In genomic region chr2:168346725-168347477, GRCh38 we compare ENCODE assay signal across 8 cellular contexts.
DNase-seq lines count a peak whose midpoint lies in the region; ATAC-seq and TF ChIP-seq lines count a peak whose summit lies in the region.

No MANE protein-coding gene starts in this region.

- H3K27ac Mint-ChIP-seq in naive B cell: peak overlapping the region in 3 of 6 donors; percentile 41 to 74 (median 63)
- no peak overlapping the region for H3K27ac Mint-ChIP-seq in stimulated activated effector memory CD8-positive, alpha-beta T cell treated with anti-CD3 and anti-CD28 coated beads, Interleukin-12 subunit alpha, Interleukin-12 subunit beta, amount 100 ng/mL, for 72 hours

- peaks cover 0 to 8% (median 5%) of the 10 kb centered on the region in 3 donors for H3K27me3 Mint-ChIP-seq in naive B cell

- no peak for TF ChIP-seq EP300 in esophagus muscularis mucosa (IDR thresholded peaks at IDR 0.05)

- peak overlapping the region; percentile 51 to 62 (median 58) for H3K4me3 ChIP-seq in esophagus muscularis mucosa

- H3K9me3 ChIP-seq in esophagus muscularis mucosa: no peaks in the 10 kb centered on the region

- intact Hi-C loops in esophagus muscularis mucosa (cut with DNase I): loop anchor here (1.0 to 10.0 kb wide), 3 partner anchors 356 to 573 kb away; no protein-coding TSS in a partner anchor

- WGBS in esophagus muscularis mucosa: 12% methylated on average over 13 of the region's 13 CpGs

- H3K36me3 ChIP-seq in esophagus muscularis mucosa: no peaks in the 10 kb centered on the region

- TF ChIP-seq POLR2A in esophagus muscularis mucosa (IDR thresholded peaks at IDR 0.05; ENCODE audit: low read depth): no peak

- H3K4me1 ChIP-seq in esophagus muscularis mucosa: peaks cover 0 to 6% (median 5%) of the 10 kb centered on the region in 4 donors

- H3K27me3 ChIP-seq in esophagus muscularis mucosa: no peaks in the 10 kb centered on the region

- ATAC-seq in GM19351 (IDR thresholded peaks at IDR 0.05; ENCODE audit: unreplicated experiment) (peak; percentile 65), HG03575 (IDR thresholded peaks at IDR 0.05; ENCODE audit: extremely low read depth, insufficient number of reproducible peaks, low FRiP score, unreplicated experiment) (peak; percentile 67), naive B cell (ENCODE audit: low read depth in 2 of 2) (peak; percentile 67 to 69)
- ATAC-seq in stimulated activated effector memory CD8-positive, alpha-beta T cell treated with anti-CD3 and anti-CD28 coated beads, Interleukin-12 subunit alpha, Interleukin-12 subunit beta, amount 100 ng/mL, for 72 hours: peak; percentile 83

- peak overlapping the region; percentile 52 to 95 (median 85) for H3K4me3 Mint-ChIP-seq in naive B cell
- H3K4me3 Mint-ChIP-seq in stimulated activated effector memory CD8-positive, alpha-beta T cell treated with anti-CD3 and anti-CD28 coated beads, Interleukin-12 subunit alpha, Interleukin-12 subunit beta, amount 100 ng/mL, for 72 hours: peak overlapping the region; percentile 71

- H3K36me3 Mint-ChIP-seq in naive B cell: no peaks in the 10 kb centered on the region
- no peaks in the 10 kb centered on the region for H3K36me3 Mint-ChIP-seq in stimulated activated effector memory CD8-positive, alpha-beta T cell treated with anti-CD3 and anti-CD28 coated beads, Interleukin-12 subunit alpha, Interleukin-12 subunit beta, amount 100 ng/mL, for 72 hours

- DNase-seq in NOMO-1 treated with DMSO at 0.1 percent for 48 hours (lab: John Stamatoyannopoulos, UW; ENCODE audit: unreplicated experiment) (peak; percentile 58), activated T-cell treated with anti-CD3 and anti-CD28 coated beads for 4 hours (peak; percentile 46), esophagus muscularis mucosa (ENCODE audit: extremely low spot score) (no peak), naive B cell (peak; percentile 57)
- peak; percentile 43 to 67 for DNase-seq in stimulated activated effector memory CD8-positive, alpha-beta T cell treated with anti-CD3 and anti-CD28 coated beads, Interleukin-12 subunit alpha, Interleukin-12 subunit beta, amount 100 ng/mL, for 72 hours (ENCODE audit: low spot score in 2 of 2)

- H3K4me1 Mint-ChIP-seq in naive B cell: peaks cover 19 to 26% (median 23%) of the 10 kb centered on the region in 3 donors
- peaks cover 7% of the 10 kb centered on the region for H3K4me1 Mint-ChIP-seq in stimulated activated effector memory CD8-positive, alpha-beta T cell treated with anti-CD3 and anti-CD28 coated beads, Interleukin-12 subunit alpha, Interleukin-12 subunit beta, amount 100 ng/mL, for 72 hours

- TF ChIP-seq CTCF in C4-2B (conservative IDR thresholded peaks at IDR 0.05) (peak; percentile 84), esophagus muscularis mucosa (IDR thresholded peaks at IDR 0.05) (peak; percentile 87 to 89 (median 89))

- peak overlapping the region; percentile 61; the same call in 1 of the 2 replicates for H3K27ac ChIP-seq in C4-2B
- peak overlapping the region in 2 of 4 donors; percentile 55 to 58 for H3K27ac ChIP-seq in esophagus muscularis mucosa (replicated peaks in 1 of 4)

- no peaks in the 10 kb centered on the region for H3K9me3 Mint-ChIP-seq in naive B cell
- H3K9me3 Mint-ChIP-seq in stimulated activated effector memory CD8-positive, alpha-beta T cell treated with anti-CD3 and anti-CD28 coated beads, Interleukin-12 subunit alpha, Interleukin-12 subunit beta, amount 100 ng/mL, for 72 hours: no peaks in the 10 kb centered on the region
